In genomic region chr4:122131562-122132157, GRCh38 we compare ENCODE assay signal across 16 cellular contexts. TPM values are rescaled to one million over a fixed set of nuclear protein-coding genes. Genes with fewer than 3 reads are reported as not detected.
A peak's percentile ranks its signal among the peaks of the same experiment; 100 is the strongest.
DNase-seq lines count a peak whose midpoint lies in the region; ATAC-seq, FAIRE-seq and TF ChIP-seq lines count a peak whose summit lies in the region.
"Had no signal": no experiment of that assay in that cellular context is flagged by ENCODE, and none has a peak within 500 bp of the region (broad histone marks: within the 10 kb centered on the region; RNA-seq: fewer than 3 reads in every experiment).

No MANE protein-coding gene starts in this region.

- TF ChIP-seq CTCF in foreskin fibroblast (IDR thresholded peaks at IDR 0.05; ENCODE audit: low read depth, low read length) (no peak), osteocyte (IDR thresholded peaks at IDR 0.05) (no peak)

- H3K4me3 ChIP-seq in foreskin fibroblast (ENCODE audit: low read depth in 1 of 2, low read length in 2 of 2) = no peak overlapping the region
- H3K4me3 ChIP-seq: BLaER1 treated with 17β-estradiol and CSF1 and Interleukin-3, amounts not matched to agents 10 nM and 100 nM; mucosa of descending colon had no signal

- no peaks in the 10 kb centered on the region for H3K36me3 Mint-ChIP-seq in effector memory CD8-positive, alpha-beta T cell (ENCODE audit: insufficient read depth)
- no peaks in the 10 kb centered on the region for H3K36me3 Mint-ChIP-seq in osteocyte (ENCODE audit: unreplicated experiment)

- FAIRE-seq in GM12892 (lab: Jason Lieb, UNC) = peak; percentile 40
- FAIRE-seq: islet of Langerhans had no signal

- TF ChIP-seq POLR2A in GM12892 (IDR thresholded peaks at IDR 0.05; ENCODE audit: low read depth, low read length) = no peak

- no peaks in the 10 kb centered on the region for H3K27me3 Mint-ChIP-seq in effector memory CD8-positive, alpha-beta T cell
- H3K27me3 Mint-ChIP-seq in osteocyte (ENCODE audit: unreplicated experiment) = peaks cover 28% of the 10 kb centered on the region

- H3K27ac Mint-ChIP-seq in effector memory CD8-positive, alpha-beta T cell = peak overlapping the region in 1 of 2 donors; percentile 82
- H3K27ac Mint-ChIP-seq in osteocyte (ENCODE audit: unreplicated experiment) = no peak overlapping the region

- H3K9me3 Mint-ChIP-seq in effector memory CD8-positive, alpha-beta T cell = no peaks in the 10 kb centered on the region
- H3K9me3 Mint-ChIP-seq in osteocyte (ENCODE audit: unreplicated experiment) = no peaks in the 10 kb centered on the region

- peak overlapping the region in 1 of 2 donors; percentile 18 for H3K4me3 Mint-ChIP-seq in effector memory CD8-positive, alpha-beta T cell
- no peak overlapping the region for H3K4me3 Mint-ChIP-seq in osteocyte (ENCODE audit: unreplicated experiment)

- peaks cover 8 to 18% of the 10 kb centered on the region in 2 donors for H3K4me1 Mint-ChIP-seq in effector memory CD8-positive, alpha-beta T cell (ENCODE audit: low read depth in 2 of 2)
- no peaks in the 10 kb centered on the region for H3K4me1 Mint-ChIP-seq in osteocyte (ENCODE audit: unreplicated experiment)

- DNase-seq in GM12892 (ENCODE audit: insufficient read length) = no peak
- no peak for DNase-seq in effector memory CD8-positive, alpha-beta T cell
- DNase-seq in foreskin fibroblast = no peak
- no peak for DNase-seq in ureter (ENCODE audit: low spot score)
- DNase-seq in osteocyte (ENCODE audit: extremely low spot score, unreplicated experiment) = no peak
- DNase-seq: cortex of kidney; H7; mucosa of descending colon; NCI-H82; retina; stimulated activated CD4-positive, alpha-beta T cell treated with anti-CD3 and anti-CD28 coated beads, Interleukin-4, amount 100 ng/mL, for 4 hours had no signal

- ATAC-seq in GM21423 (IDR thresholded peaks at IDR 0.05; ENCODE audit: unreplicated experiment) (peak; percentile 82), HG03571 (IDR thresholded peaks at IDR 0.05; ENCODE audit: unreplicated experiment) (peak; percentile 63), GM21737 (IDR thresholded peaks at IDR 0.05; ENCODE audit: unreplicated experiment) (no peak)
- peak; percentile 85 for ATAC-seq in effector memory CD8-positive, alpha-beta T cell (replicated peaks)
- ATAC-seq: mucosa of descending colon had no signal

RNA-seq across cellular contexts. Expression of gene BLTP1, which starts 20.5 kb away (rescaled TPM):
- polyA plus RNA-seq in GM12892 (2012; ENCODE audit: missing spikeins) = 19.4 TPM
- total RNA-seq in ureter (109 TPM), osteocyte (41.6 and 48.1 TPM in 2 replicates)
